1 cellular context compared by ENCODE assay signal in the genomic region with DNA sequence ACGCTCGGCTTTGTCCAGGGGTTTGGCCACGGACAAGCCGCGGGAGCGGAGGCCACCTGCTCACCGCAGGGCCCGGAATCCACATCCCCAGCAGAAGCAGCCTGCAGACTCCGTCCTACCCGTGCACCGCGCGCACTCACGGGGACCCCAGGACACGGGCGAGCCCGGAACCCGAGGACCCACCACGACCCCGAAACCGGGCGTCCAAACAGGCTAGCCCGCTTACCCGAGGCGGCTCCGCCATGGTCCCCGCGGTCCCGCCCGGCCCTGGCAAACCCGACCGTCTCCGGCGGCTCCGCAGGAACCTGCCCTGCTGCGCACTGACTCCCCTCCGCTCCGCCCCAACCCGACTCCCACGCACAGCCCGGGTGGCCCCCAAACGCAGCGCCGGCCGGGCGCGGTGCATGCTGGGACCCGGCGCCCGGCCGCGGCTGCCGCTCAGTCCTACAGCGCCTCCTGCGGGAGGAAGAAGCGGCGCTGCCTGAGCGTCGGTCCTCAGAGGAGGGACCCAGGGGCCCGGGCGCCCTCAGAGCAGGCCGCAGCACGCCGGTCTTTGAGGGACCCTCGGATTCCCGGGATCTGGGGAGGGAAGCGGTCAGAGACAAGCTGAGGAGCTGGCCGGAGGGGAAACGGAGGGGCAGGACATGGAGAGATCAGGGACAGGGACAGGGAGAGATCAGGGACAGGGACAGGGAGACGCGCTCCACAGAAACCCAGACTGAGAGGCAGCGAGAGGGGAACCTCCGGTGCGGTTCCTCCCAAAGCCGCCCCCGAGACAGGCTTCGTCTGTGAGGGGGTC.
TF ChIP-seq lines count a peak whose summit lies in the region.

TSS of gene ZNF786 (minus strand) at position 322 of the 799 bp plus-strand sequence. CDS start at position 244, 78 bp downstream.

TF ChIP-seq in HepG2, 621 proteins besides CTCF, POLR2A, EP300 and RAD21 (continued from another document and continues in another):
- TF ChIP-seq, protein P1, sequence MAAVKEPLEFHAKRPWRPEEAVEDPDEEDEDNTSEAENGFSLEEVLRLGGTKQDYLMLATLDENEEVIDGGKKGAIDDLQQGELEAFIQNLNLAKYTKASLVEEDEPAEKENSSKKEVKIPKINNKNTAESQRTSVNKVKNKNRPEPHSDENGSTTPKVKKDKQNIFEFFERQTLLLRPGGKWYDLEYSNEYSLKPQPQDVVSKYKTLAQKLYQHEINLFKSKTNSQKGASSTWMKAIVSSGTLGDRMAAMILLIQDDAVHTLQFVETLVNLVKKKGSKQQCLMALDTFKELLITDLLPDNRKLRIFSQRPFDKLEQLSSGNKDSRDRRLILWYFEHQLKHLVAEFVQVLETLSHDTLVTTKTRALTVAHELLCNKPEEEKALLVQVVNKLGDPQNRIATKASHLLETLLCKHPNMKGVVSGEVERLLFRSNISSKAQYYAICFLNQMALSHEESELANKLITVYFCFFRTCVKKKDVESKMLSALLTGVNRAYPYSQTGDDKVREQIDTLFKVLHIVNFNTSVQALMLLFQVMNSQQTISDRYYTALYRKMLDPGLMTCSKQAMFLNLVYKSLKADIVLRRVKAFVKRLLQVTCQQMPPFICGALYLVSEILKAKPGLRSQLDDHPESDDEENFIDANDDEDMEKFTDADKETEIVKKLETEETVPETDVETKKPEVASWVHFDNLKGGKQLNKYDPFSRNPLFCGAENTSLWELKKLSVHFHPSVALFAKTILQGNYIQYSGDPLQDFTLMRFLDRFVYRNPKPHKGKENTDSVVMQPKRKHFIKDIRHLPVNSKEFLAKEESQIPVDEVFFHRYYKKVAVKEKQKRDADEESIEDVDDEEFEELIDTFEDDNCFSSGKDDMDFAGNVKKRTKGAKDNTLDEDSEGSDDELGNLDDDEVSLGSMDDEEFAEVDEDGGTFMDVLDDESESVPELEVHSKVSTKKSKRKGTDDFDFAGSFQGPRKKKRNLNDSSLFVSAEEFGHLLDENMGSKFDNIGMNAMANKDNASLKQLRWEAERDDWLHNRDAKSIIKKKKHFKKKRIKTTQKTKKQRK (IDR thresholded peaks at IDR 0.05; ENCODE audit: low read length): no peak
- TF ChIP-seq, protein P2, sequence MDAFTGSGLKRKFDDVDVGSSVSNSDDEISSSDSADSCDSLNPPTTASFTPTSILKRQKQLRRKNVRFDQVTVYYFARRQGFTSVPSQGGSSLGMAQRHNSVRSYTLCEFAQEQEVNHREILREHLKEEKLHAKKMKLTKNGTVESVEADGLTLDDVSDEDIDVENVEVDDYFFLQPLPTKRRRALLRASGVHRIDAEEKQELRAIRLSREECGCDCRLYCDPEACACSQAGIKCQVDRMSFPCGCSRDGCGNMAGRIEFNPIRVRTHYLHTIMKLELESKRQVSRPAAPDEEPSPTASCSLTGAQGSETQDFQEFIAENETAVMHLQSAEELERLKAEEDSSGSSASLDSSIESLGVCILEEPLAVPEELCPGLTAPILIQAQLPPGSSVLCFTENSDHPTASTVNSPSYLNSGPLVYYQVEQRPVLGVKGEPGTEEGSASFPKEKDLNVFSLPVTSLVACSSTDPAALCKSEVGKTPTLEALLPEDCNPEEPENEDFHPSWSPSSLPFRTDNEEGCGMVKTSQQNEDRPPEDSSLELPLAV (CRISPR knock-in tag; conservative IDR thresholded peaks at IDR 0.05; ENCODE audit: low read depth): no peak
- TF ChIP-seq, protein P3, sequence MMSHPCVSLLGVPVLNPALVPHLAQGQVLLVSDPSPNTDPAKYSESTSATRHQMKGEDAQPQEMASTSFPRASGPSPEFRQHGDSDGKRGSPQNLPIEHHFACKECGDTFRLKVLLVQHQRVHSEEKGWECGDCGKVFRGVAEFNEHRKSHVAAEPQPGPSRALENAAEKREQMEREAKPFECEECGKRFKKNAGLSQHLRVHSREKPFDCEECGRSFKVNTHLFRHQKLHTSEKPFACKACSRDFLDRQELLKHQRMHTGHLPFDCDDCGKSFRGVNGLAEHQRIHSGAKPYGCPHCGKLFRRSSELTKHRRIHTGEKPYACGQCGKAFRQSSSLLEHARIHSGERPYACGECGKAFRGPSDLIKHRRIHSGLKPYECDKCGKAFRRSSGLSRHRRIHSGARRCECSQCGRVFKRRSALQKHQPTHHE (CRISPR knock-in tag; IDR thresholded peaks at IDR 0.05; ENCODE audit: borderline replicate concordance): peak; percentile 68; the same call in 1 of the 2 replicates
- TF ChIP-seq ZNF749 (CRISPR knock-in tag; IDR thresholded peaks at IDR 0.05; ENCODE audit: borderline replicate concordance) (no peak), NR2F1 (CRISPR knock-in tag; IDR thresholded peaks at IDR 0.05) (no peak), ZNF691 (CRISPR knock-in tag; IDR thresholded peaks at IDR 0.05; ENCODE audit: borderline replicate concordance, low read depth) (peak; percentile 49; the same call in 1 of the 2 replicates), ZNF841 (CRISPR knock-in tag; IDR thresholded peaks at IDR 0.05; ENCODE audit: borderline replicate concordance) (peak; percentile 49; the same call in 1 of the 2 replicates), ARID2 (CRISPR knock-in tag; IDR thresholded peaks at IDR 0.05; ENCODE audit: borderline replicate concordance) (no peak), GZF1 (CRISPR knock-in tag; IDR thresholded peaks at IDR 0.05) (peak; percentile 89), MBD4 (IDR thresholded peaks at IDR 0.05; ENCODE audit: borderline replicate concordance, low read length) (no peak), ZNF343 (CRISPR knock-in tag; IDR thresholded peaks at IDR 0.05) (peak; percentile 24; the same call in 1 of the 2 replicates), AKNA (CRISPR knock-in tag; IDR thresholded peaks at IDR 0.05; ENCODE audit: borderline replicate concordance) (no peak), ZNF614 (CRISPR knock-in tag; IDR thresholded peaks at IDR 0.05; ENCODE audit: borderline replicate concordance) (no peak), ZNF674 (CRISPR knock-in tag; IDR thresholded peaks at IDR 0.05; ENCODE audit: low read depth) (0 out of 2 replicates have a peak, but pooled peaks have one; percentile 65), ZNF766 (CRISPR knock-in tag; IDR thresholded peaks at IDR 0.05; ENCODE audit: borderline replicate concordance) (no peak), CENPT (CRISPR knock-in tag; IDR thresholded peaks at IDR 0.05; ENCODE audit: low read depth) (0 out of 2 replicates have a peak, but pooled peaks have one; percentile 19), TGIF2 (CRISPR knock-in tag; IDR thresholded peaks at IDR 0.05) (peak; percentile 76; the same call in 1 of the 2 replicates), PAWR (CRISPR knock-in tag; IDR thresholded peaks at IDR 0.05; ENCODE audit: borderline replicate concordance) (no peak), FOXM1 (CRISPR knock-in tag; IDR thresholded peaks at IDR 0.05) (no peak), ZNF616 (CRISPR knock-in tag; IDR thresholded peaks at IDR 0.05; ENCODE audit: low read depth) (peak; percentile 38; the same call in 1 of the 2 replicates), FOXP4 (CRISPR knock-in tag; IDR thresholded peaks at IDR 0.05) (no peak), SRSF9 (IDR thresholded peaks at IDR 0.05; ENCODE audit: borderline replicate concordance, insufficient read depth, low read depth, low read length, poor library complexity, severe bottlenecking) (no peak), ZNF713 (CRISPR knock-in tag; IDR thresholded peaks at IDR 0.05) (peak; percentile 22; the same call in 1 of the 2 replicates), NR3C1 (CRISPR knock-in tag; IDR thresholded peaks at IDR 0.05) (no peak), ZFP90 (CRISPR knock-in tag; IDR thresholded peaks at IDR 0.05; ENCODE audit: borderline replicate concordance) (peak; percentile 28; the same call in 1 of the 2 replicates), SNAPC5 (CRISPR knock-in tag; IDR thresholded peaks at IDR 0.05; ENCODE audit: borderline replicate concordance) (peak; percentile 37; the same call in 1 of the 2 replicates), PHF8 (CRISPR knock-in tag; IDR thresholded peaks at IDR 0.05) (peak; percentile 97), GPN1 (CRISPR knock-in tag; IDR thresholded peaks at IDR 0.05; ENCODE audit: borderline replicate concordance) (no peak), CENPX (CRISPR knock-in tag; IDR thresholded peaks at IDR 0.05) (no peak), SMYD3 (CRISPR knock-in tag; IDR thresholded peaks at IDR 0.05) (peak; percentile 27; the same call in 1 of the 2 replicates)
- TF ChIP-seq, protein P4, sequence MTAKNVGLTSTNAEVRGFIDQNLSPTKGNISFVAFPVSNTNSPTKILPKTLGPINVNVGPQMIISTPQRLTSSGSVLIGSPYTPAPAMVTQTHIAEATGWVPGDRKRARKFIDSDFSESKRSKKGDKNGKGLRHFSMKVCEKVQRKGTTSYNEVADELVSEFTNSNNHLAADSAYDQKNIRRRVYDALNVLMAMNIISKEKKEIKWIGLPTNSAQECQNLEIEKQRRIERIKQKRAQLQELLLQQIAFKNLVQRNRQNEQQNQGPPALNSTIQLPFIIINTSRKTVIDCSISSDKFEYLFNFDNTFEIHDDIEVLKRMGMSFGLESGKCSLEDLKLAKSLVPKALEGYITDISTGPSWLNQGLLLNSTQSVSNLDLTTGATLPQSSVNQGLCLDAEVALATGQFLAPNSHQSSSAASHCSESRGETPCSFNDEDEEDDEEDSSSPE (CRISPR knock-in tag; IDR thresholded peaks at IDR 0.05): no peak; the same call in 1 of the 2 replicates
- TF ChIP-seq, protein P5, sequence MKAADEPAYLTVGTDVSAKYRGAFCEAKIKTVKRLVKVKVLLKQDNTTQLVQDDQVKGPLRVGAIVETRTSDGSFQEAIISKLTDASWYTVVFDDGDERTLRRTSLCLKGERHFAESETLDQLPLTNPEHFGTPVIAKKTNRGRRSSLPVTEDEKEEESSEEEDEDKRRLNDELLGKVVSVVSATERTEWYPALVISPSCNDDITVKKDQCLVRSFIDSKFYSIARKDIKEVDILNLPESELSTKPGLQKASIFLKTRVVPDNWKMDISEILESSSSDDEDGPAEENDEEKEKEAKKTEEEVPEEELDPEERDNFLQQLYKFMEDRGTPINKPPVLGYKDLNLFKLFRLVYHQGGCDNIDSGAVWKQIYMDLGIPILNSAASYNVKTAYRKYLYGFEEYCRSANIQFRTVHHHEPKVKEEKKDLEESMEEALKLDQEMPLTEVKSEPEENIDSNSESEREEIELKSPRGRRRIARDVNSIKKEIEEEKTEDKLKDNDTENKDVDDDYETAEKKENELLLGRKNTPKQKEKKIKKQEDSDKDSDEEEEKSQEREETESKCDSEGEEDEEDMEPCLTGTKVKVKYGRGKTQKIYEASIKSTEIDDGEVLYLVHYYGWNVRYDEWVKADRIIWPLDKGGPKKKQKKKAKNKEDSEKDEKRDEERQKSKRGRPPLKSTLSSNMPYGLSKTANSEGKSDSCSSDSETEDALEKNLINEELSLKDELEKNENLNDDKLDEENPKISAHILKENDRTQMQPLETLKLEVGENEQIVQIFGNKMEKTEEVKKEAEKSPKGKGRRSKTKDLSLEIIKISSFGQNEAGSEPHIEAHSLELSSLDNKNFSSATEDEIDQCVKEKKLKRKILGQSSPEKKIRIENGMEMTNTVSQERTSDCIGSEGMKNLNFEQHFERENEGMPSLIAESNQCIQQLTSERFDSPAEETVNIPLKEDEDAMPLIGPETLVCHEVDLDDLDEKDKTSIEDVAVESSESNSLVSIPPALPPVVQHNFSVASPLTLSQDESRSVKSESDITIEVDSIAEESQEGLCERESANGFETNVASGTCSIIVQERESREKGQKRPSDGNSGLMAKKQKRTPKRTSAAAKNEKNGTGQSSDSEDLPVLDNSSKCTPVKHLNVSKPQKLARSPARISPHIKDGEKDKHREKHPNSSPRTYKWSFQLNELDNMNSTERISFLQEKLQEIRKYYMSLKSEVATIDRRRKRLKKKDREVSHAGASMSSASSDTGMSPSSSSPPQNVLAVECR (CRISPR knock-in tag; IDR thresholded peaks at IDR 0.05; ENCODE audit: borderline replicate concordance): peak; percentile 86
